ENCODE assay signal across 17 cellular contexts in genomic region chr3:150636258-150636657, GRCh38.
"Had no signal": no experiment of that assay in that cellular context is flagged by ENCODE, and none has a peak within 500 bp of the region (broad histone marks: within the 10 kb centered on the region; RNA-seq: fewer than 3 reads in every experiment).

No MANE protein-coding gene starts in this region.

- H2AFZ ChIP-seq: hepatocyte had no signal

- H3K27me3 Mint-ChIP-seq: naive B cell had no signal

- H3K79me2 ChIP-seq: hepatocyte had no signal

- H3K36me3 Mint-ChIP-seq: naive B cell had no signal

- H3K27me3 ChIP-seq: colonic mucosa, esophagus squamous epithelium, hepatocyte, left lung, right atrium auricular region, transverse colon, vagina had no signal

- ATAC-seq: left lung had no signal

- H3K36me3 ChIP-seq: colonic mucosa had no signal

- H3K4me3 ChIP-seq: colonic mucosa, esophagus squamous epithelium, hepatocyte, left lung, right atrium auricular region, transverse colon, vagina had no signal

- H3K4me2 ChIP-seq: hepatocyte had no signal

- H3K9me3 Mint-ChIP-seq: naive B cell had no signal

- H3K27ac ChIP-seq: colonic mucosa, hepatocyte, left lung, right atrium auricular region, vagina had no signal

- H3K4me1 ChIP-seq: colonic mucosa, right atrium auricular region, vagina had no signal

- DNase-seq: activated effector memory CD4-positive, alpha-beta T cell treated with Interleukin-2 at 50 U/mL for 16 hours; activated naive CD4-positive, alpha-beta T cell treated with anti-CD3 and anti-CD28 coated beads, Interleukin-2, amount 50 U/mL, for 16 hours; amniotic stem cell; colonic mucosa; esophagus squamous epithelium; left lung; mammary epithelial cell; naive B cell; nucleus accumbens; stimulated activated CD4-positive, alpha-beta T cell treated with anti-CD3 and anti-CD28 coated beads, Interleukin-15, amount 100 ng/mL, for 24 hours; stimulated activated CD4-positive, alpha-beta T cell treated with anti-CD3 and anti-CD28 coated beads, Interleukin-4, amount 100 ng/mL, for 1 hour; substantia nigra; transverse colon had no signal

- H3K9me3 ChIP-seq: colonic mucosa, esophagus squamous epithelium, left lung, right atrium auricular region, transverse colon, vagina had no signal

- FAIRE-seq: keratinocyte had no signal
